In the genomic region with DNA sequence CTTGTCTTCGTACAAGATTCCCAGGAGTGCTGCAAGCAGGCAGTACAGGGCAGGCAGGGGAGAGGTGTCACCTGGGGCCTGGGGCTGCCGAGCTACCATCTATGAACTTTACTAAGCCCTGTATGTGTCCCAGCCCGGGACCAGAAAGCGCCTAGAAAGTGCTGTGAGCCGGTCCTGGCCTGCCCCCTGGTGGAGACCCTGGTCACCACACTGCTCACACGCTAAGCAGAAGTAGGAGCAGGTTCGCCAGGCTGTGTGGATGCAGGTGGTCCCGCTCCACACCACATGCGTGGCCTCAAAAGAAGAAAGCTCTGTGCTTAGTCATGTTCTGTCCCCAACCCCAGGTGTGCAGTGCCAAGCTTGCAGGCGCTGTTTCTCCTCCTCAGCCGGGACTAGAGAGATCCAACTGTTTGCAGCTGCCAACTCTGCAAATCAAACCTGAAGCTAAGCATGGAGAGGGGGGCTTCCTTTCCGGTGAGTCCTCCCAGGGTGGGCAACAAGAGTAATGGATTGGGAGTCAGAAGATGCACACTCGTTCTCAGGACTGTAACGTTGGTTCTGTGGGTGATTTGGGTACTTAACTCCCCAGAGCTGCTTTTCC, we compare ENCODE assay signal across 8 cellular contexts. TPM values are rescaled to one million over a fixed set of nuclear protein-coding genes. Genes with fewer than 3 reads are reported as not detected.
DNase-seq lines count a peak whose midpoint lies in the region; TF ChIP-seq lines count a peak whose summit lies in the region.
"Not testable (repeated sequence)": the region's sequence is repeated elsewhere in the genome, so short reads cannot be mapped to it uniquely, and the experiment has no call there.

No MANE protein-coding gene starts in this region.

- intact Hi-C loops in sigmoid colon (cut with DNase I), result not testable (repeated sequence)

- H3K27ac ChIP-seq in Peyer's patch, sigmoid colon, tibial nerve: not testable (repeated sequence)

- DNase-seq in DMS79 treated with DMSO at 0.1 percent for 48 hours (lab: John Stamatoyannopoulos, UW) (peak; percentile 6), LoVo (ENCODE audit: low spot score) (peak; percentile 54), Peyer's patch (peak; percentile 71 to 92 (median 72)), cerebellar cortex (ENCODE audit: low spot score) (peak; percentile 42), iris pigment epithelial cell (ENCODE audit: low read depth) (peak; percentile 11), sigmoid colon (peak; percentile 73), tibial nerve (ENCODE audit: low spot score in 2 of 2) (peak; percentile 38 to 60)
- peak; percentile 54 to 55 for DNase-seq in activated CD8-positive, alpha-beta memory T cell treated with anti-CD3 and anti-CD28 coated beads for 4 hours (ENCODE audit: low read depth in 2 of 2)

- not testable (repeated sequence) for H3K9me3 ChIP-seq in Peyer's patch, sigmoid colon, tibial nerve

- TF ChIP-seq CTCF in Peyer's patch (IDR thresholded peaks at IDR 0.05) (peak; percentile 56 to 86 (median 74)), sigmoid colon (IDR thresholded peaks at IDR 0.05) (peak in 3 of 4 experiments; percentile 43 to 69 (median 59)), tibial nerve (IDR thresholded peaks at IDR 0.05) (peak; percentile 53 to 74 (median 63))

- TF ChIP-seq EP300 in sigmoid colon (IDR thresholded peaks at IDR 0.05); tibial nerve (IDR thresholded peaks at IDR 0.05): not testable (repeated sequence)

- not testable (repeated sequence) for TF ChIP-seq POLR2A in Peyer's patch (IDR thresholded peaks at IDR 0.05); sigmoid colon (IDR thresholded peaks at IDR 0.05); tibial nerve (IDR thresholded peaks at IDR 0.05)

- not testable (repeated sequence) for H3K4me3 ChIP-seq in Peyer's patch, sigmoid colon, tibial nerve

- not testable (repeated sequence) for H3K27me3 ChIP-seq in Peyer's patch, sigmoid colon
- peaks cover 0 to 17% of the 10 kb centered on the region in 2 donors for H3K27me3 ChIP-seq in tibial nerve

- WGBS in sigmoid colon, 2 donors, result 6 to 13% methylated on average over 14 of the region's 14 CpGs
- 9 to 22% methylated on average over 12 to 14 of the region's 14 CpGs for WGBS in tibial nerve, 2 donors

- H3K36me3 ChIP-seq in Peyer's patch, sigmoid colon, tibial nerve: not testable (repeated sequence)

- H3K4me1 ChIP-seq in Peyer's patch, sigmoid colon: not testable (repeated sequence)
- H3K4me1 ChIP-seq in tibial nerve, result peaks cover 0 to 11% (median 0%) of the 10 kb centered on the region in 4 donors

RNA-seq across cellular contexts. Expression of a gene that starts 31.7 kb away (rescaled TPM):
- total RNA-seq in Peyer's patch (100 to 1,000 TPM in 3 of 4 donors, 10 to 100 TPM in 1; 73.7 to 253 (median 131) TPM), sigmoid colon (10 to 100 TPM; 48.9 to 91.8 (median 57.7) TPM), tibial nerve (100 to 1,000 TPM in 1 of 4 donors, 10 to 100 TPM in 3; 45.7 to 136 (median 69.7) TPM)
- polyA plus RNA-seq in sigmoid colon, result 10 to 100 TPM; 32.6 to 46.8 (median 35.8) TPM

Comparison
In these comparisons a context has a peak if more than half of its experiments do, and no peak if none do; other contexts are left out.
1. DNase-seq: peak in every context shown above with its lines; median percentile 73 in sigmoid colon; 72 in Peyer's patch; 54 in activated CD8-positive, alpha-beta memory T cell treated with anti-CD3 and anti-CD28 coated beads for 4 hours; 54 in LoVo; 49 in tibial nerve; 42 in cerebellar cortex; 11 in iris pigment epithelial cell; 6 in DMS79 treated with DMSO at 0.1 percent for 48 hours.